In genomic region chr4:155674669-155675071, GRCh38 we compare ENCODE assay signal across 25 cellular contexts. TPM values are rescaled to one million over a fixed set of nuclear protein-coding genes. Genes with fewer than 3 reads are reported as not detected.
DNase-seq lines count a peak whose midpoint lies in the region; ATAC-seq and TF ChIP-seq lines count a peak whose summit lies in the region.
"Had no signal": no experiment of that assay in that cellular context is flagged by ENCODE, and none has a peak within 500 bp of the region (broad histone marks: within the 10 kb centered on the region; RNA-seq: fewer than 3 reads in every experiment).

No MANE protein-coding gene starts in this region.

- no peak overlapping the region for H2AFZ ChIP-seq in trophoblast cell (ENCODE audit: insufficient read depth, low read length, poor library complexity)

- WGBS in heart left ventricle, 4 donors, result 65 to 71% (median 70%) methylated on average over 6 of the region's 6 CpGs
- no CpG with 5 or more reads among the region's 6 CpGs for WGBS in trophoblast cell (ENCODE audit: extremely low coverage, insufficient coverage, insufficient read length)

- H3K4me2 ChIP-seq in trophoblast cell (ENCODE audit: low read length), result no peak overlapping the region

- H3K4me3 ChIP-seq in left ventricle myocardium inferior (peak overlapping the region; percentile 48), heart left ventricle (peak overlapping the region in 1 of 12 donors; percentile 5), trophoblast cell (ENCODE audit: low read depth, low read length) (no peak overlapping the region)
- H3K4me3 ChIP-seq: SJSA1 had no signal

- no peaks in the 10 kb centered on the region for H3K36me3 Mint-ChIP-seq in activated naive CD4-positive, alpha-beta T cell treated with anti-CD3 and anti-CD28 coated beads, Interleukin-2, amount 10 ng/mL, durations not matched to agents 7 days and 5 days
- H3K36me3 Mint-ChIP-seq: CD8-positive, alpha-beta memory T cell had no signal

- H3K4me1 ChIP-seq in left ventricle myocardium inferior (peaks cover 97% of the 10 kb centered on the region), heart left ventricle (peaks cover 0 to 83% (median 33%) of the 10 kb centered on the region in 12 donors), trophoblast cell (ENCODE audit: control insufficient read depth in 1 of 2, insufficient read depth in 2 of 2, low read length in 2 of 2) (peaks cover 2 to 10% of the 10 kb centered on the region in 2 experiments)
- H3K4me1 ChIP-seq: SJSA1 had no signal

- H3K27me3 ChIP-seq in left ventricle myocardium inferior (ENCODE audit: low read depth) (no peaks in the 10 kb centered on the region), heart left ventricle (no peaks in the 10 kb centered on the region), trophoblast cell (ENCODE audit: insufficient read depth, low read length) (no peaks in the 10 kb centered on the region)

- H3K4ac ChIP-seq in trophoblast cell (ENCODE audit: low read depth, low read length), result no peak overlapping the region

- H3K79me1 ChIP-seq in trophoblast cell (ENCODE audit: low read length), result peaks cover 2% of the 10 kb centered on the region

- ATAC-seq in heart left ventricle (no peak), left colon (peak; percentile 37), GM21528 (IDR thresholded peaks at IDR 0.05; ENCODE audit: low FRiP score, unreplicated experiment) (no peak), HG03095 (IDR thresholded peaks at IDR 0.05; ENCODE audit: unreplicated experiment) (no peak)
- ATAC-seq: HepG2, Right ventricle myocardium inferior had no signal

- H3K14ac ChIP-seq in trophoblast cell (ENCODE audit: low read length), result no peak overlapping the region

- no peak overlapping the region for H2AK5ac ChIP-seq in trophoblast cell (ENCODE audit: low read length)

- no peak overlapping the region for H3K23ac ChIP-seq in trophoblast cell (ENCODE audit: low read length)

- peaks cover 1% of the 10 kb centered on the region for H3K79me2 ChIP-seq in trophoblast cell (ENCODE audit: control insufficient read depth, insufficient read depth, low read length, poor library complexity)

- intact Hi-C loops in left ventricle myocardium inferior (cut with micrococcal nuclease) (no loop called here), heart left ventricle (cut with DNase I) (loop anchor here in 4 of 10 donors (5.0 to 10.0 kb wide), 3 partner anchors 90 to 147 kb away; no protein-coding TSS in a partner anchor), left colon (cut with DNase I, micrococcal nuclease) (loop anchor here in 1 of 2 donors (10.0 kb wide), 1 partner anchor 100 kb away; no protein-coding TSS in a partner anchor)

- H3K18ac ChIP-seq in trophoblast cell (ENCODE audit: low read length), result no peak overlapping the region

- no peak overlapping the region for H3K9ac ChIP-seq in trophoblast cell (ENCODE audit: low read length)

- H2BK12ac ChIP-seq in trophoblast cell (ENCODE audit: low read length), result no peak overlapping the region

- H3K27me3 Mint-ChIP-seq in activated naive CD4-positive, alpha-beta T cell treated with anti-CD3 and anti-CD28 coated beads, Interleukin-2, amount 10 ng/mL, durations not matched to agents 7 days and 5 days, result no peaks in the 10 kb centered on the region

- H3K9me3 Mint-ChIP-seq in activated naive CD4-positive, alpha-beta T cell treated with anti-CD3 and anti-CD28 coated beads, Interleukin-2, amount 10 ng/mL, durations not matched to agents 7 days and 5 days, result no peaks in the 10 kb centered on the region
- H3K9me3 Mint-ChIP-seq: CD8-positive, alpha-beta memory T cell had no signal

- DNase-seq in left ventricle myocardium inferior (no peak), heart left ventricle (no peak), left colon (no peak), trophoblast cell (peak; percentile 16 to 75), NOMO-1 treated with dmso at 0.1 percent for 144 hours (lab: John Stamatoyannopoulos, UW; ENCODE audit: unreplicated experiment) (no peak)
- DNase-seq in activated naive CD4-positive, alpha-beta T cell treated with anti-CD3 and anti-CD28 coated beads, Interleukin-2, amount 10 ng/mL, durations not matched to agents 7 days and 5 days, result no peak
- DNase-seq: AML-193; Calu3; CD8-positive, alpha-beta memory T cell; GOT3; HCEC 1CT; KBM-7; NCI-H1105; NCI-H146; NCI-H2029 treated with DMSO at 0.1 percent for 48 hours; NCI-H226; NCI-H524 treated with DMSO at 0.1 percent for 48 hours; NCI-H82; OCI-M1 had no signal

- H3K27ac ChIP-seq in left ventricle myocardium inferior (replicated peaks), result peak overlapping the region; percentile 97
- peak overlapping the region in 2 of 12 donors; percentile 41 to 96 for H3K27ac ChIP-seq in heart left ventricle
- H3K27ac ChIP-seq in trophoblast cell (ENCODE audit: low read depth, low read length), result no peak overlapping the region
- H3K27ac ChIP-seq: HL-60, SJSA1 had no signal

- H3K4me1 Mint-ChIP-seq in activated naive CD4-positive, alpha-beta T cell treated with anti-CD3 and anti-CD28 coated beads, Interleukin-2, amount 10 ng/mL, durations not matched to agents 7 days and 5 days, result no peaks in the 10 kb centered on the region
- H3K4me1 Mint-ChIP-seq: CD8-positive, alpha-beta memory T cell had no signal

- CTCF ChIA-PET in activated naive CD4-positive, alpha-beta T cell treated with anti-CD3 and anti-CD28 coated beads, Interleukin-2, amount 10 ng/mL, durations not matched to agents 7 days and 5 days (lab: Charles Lee), result no interaction called here

- no peak for TF ChIP-seq CTCF in left ventricle myocardium inferior (IDR thresholded peaks at IDR 0.05; ENCODE audit: borderline replicate concordance)
- TF ChIP-seq CTCF in heart left ventricle (IDR thresholded peaks at IDR 0.05), result no peak

- no peak overlapping the region for H3K4me3 Mint-ChIP-seq in activated naive CD4-positive, alpha-beta T cell treated with anti-CD3 and anti-CD28 coated beads, Interleukin-2, amount 10 ng/mL, durations not matched to agents 7 days and 5 days
- H3K4me3 Mint-ChIP-seq: CD8-positive, alpha-beta memory T cell had no signal

- H4K12ac ChIP-seq in trophoblast cell (ENCODE audit: low read depth, low read length), result no peak overlapping the region

- no peak overlapping the region for H2BK120ac ChIP-seq in trophoblast cell (ENCODE audit: insufficient read depth, low read length, poor library complexity)

- H3K9me3 ChIP-seq in left ventricle myocardium inferior (replicated peaks) (no peaks in the 10 kb centered on the region), heart left ventricle (no peaks in the 10 kb centered on the region), trophoblast cell (ENCODE audit: insufficient read depth, low read depth, low read length) (no peaks in the 10 kb centered on the region)
- H3K9me3 ChIP-seq: SJSA1 had no signal

- no peak overlapping the region for H4K91ac ChIP-seq in trophoblast cell (ENCODE audit: low read depth, low read length)

- H4K8ac ChIP-seq in trophoblast cell (ENCODE audit: low read depth, low read length), result no peak overlapping the region

- H3K27ac Mint-ChIP-seq in activated naive CD4-positive, alpha-beta T cell treated with anti-CD3 and anti-CD28 coated beads, Interleukin-2, amount 10 ng/mL, durations not matched to agents 7 days and 5 days, result no peak overlapping the region
- H3K27ac Mint-ChIP-seq: CD8-positive, alpha-beta memory T cell had no signal

- no peaks in the 10 kb centered on the region for H3K36me3 ChIP-seq in left ventricle myocardium inferior
- H3K36me3 ChIP-seq in heart left ventricle, result peaks cover 0 to 7% (median 0%) of the 10 kb centered on the region in 9 donors
- H3K36me3 ChIP-seq in trophoblast cell (ENCODE audit: control insufficient read depth in 1 of 2, insufficient read depth in 2 of 2, low read length in 2 of 2), result peaks cover 1 to 2% of the 10 kb centered on the region in 2 experiments
- H3K36me3 ChIP-seq: SJSA1 had no signal

- TF ChIP-seq POLR2A in heart left ventricle (IDR thresholded peaks at IDR 0.05), result no peak

- H2BK5ac ChIP-seq in trophoblast cell (ENCODE audit: low read depth, low read length, poor library complexity), result no peak overlapping the region

RNA-seq across cellular contexts. Expression of gene GUCY1A1, which starts 8.0 kb away (rescaled TPM):
- total RNA-seq in left ventricle myocardium inferior (43.0 TPM), heart left ventricle (100 to 1,000 TPM in 1 of 9 donors, 10 to 100 TPM in 8; 44.0 to 103 (median 68.3) TPM), left colon (10 to 100 TPM in 1 of 2 donors, 1 to 10 TPM in 1; 2.7 to 21.4 TPM)
- 10 to 100 TPM in 1 of 2 donors, 1 to 10 TPM in 1; 7.7 to 13.2 TPM for polyA plus RNA-seq in heart left ventricle
- 24.7 and 25.9 TPM in 2 replicates for polyA plus RNA-seq in trophoblast cell (2013)
- total RNA-seq: CD8-positive, alpha-beta memory T cell; HepG2; SJSA1 had no signal
- polyA plus RNA-seq: CD8-positive, alpha-beta memory T cell; HepG2 had no signal

Comparison
In these comparisons a context has a peak if more than half of its experiments do, and no peak if none do; other contexts are left out.
1. DNase-seq: peak in trophoblast cell (2 of 2); none in left ventricle myocardium inferior (single experiment), heart left ventricle (0 of 5), left colon (0 of 2), activated naive CD4-positive, alpha-beta T cell treated with anti-CD3 and anti-CD28 coated beads, Interleukin-2, amount 10 ng/mL, durations not matched to agents 7 days and 5 days (single experiment) and NOMO-1 treated with dmso at 0.1 percent for 144 hours (single experiment).